ENCODE assay signal across 1 cellular context in genomic region chr20:1469925-1470571, GRCh38.
TF ChIP-seq lines count a peak whose summit lies in the region.

No MANE protein-coding gene starts in this region.

TF ChIP-seq in endothelial cell of umbilical vein, 7 proteins besides CTCF, POLR2A, EP300 and RAD21:
- no peak for TF ChIP-seq GATA2 (IDR thresholded peaks at IDR 0.05; ENCODE audit: insufficient read depth, insufficient read length, low read depth, low read length)
- peak; percentile 88 for TF ChIP-seq FOS (IDR thresholded peaks at IDR 0.05; ENCODE audit: borderline replicate concordance, insufficient read depth, low read length)
- TF ChIP-seq JUN (IDR thresholded peaks at IDR 0.05; ENCODE audit: borderline replicate concordance, insufficient read depth, insufficient read length, low read depth): peak; percentile 75
- TF ChIP-seq EZH2 (IDR thresholded peaks at IDR 0.05; ENCODE audit: borderline replicate concordance, low read depth, low read length, severe bottlenecking): no peak
- TF ChIP-seq MYC (IDR thresholded peaks at IDR 0.05; ENCODE audit: low read depth, low read length): no peak
